ENCODE assay signal across 20 cellular contexts in the genomic region with DNA sequence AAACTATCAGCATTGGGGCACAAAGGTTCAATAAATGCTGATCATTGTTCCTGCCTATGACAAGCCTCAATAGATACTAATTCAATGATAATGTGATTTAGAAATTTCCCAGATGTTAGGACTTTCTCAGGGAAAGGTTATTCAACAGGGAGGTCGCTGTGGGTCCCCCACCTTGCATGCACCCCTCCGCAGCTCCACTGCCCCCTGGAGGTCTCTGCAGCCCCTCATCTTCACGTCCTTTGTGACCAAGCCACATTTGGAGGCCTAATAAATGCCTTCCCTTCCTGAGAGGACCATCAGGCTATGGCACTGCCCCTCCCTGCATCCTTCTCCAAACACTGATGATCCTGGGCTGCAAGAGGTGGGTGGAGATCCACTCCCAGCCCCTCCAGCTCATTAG. TPM values are rescaled to one million over a fixed set of nuclear protein-coding genes. Genes with fewer than 3 reads are reported as not detected.
"Had no signal": no experiment of that assay in that cellular context is flagged by ENCODE, and none has a peak within 500 bp of the region (broad histone marks: within the 10 kb centered on the region; RNA-seq: fewer than 3 reads in every experiment).

No MANE protein-coding gene starts in this region.

- ATAC-seq: activated T-cell treated with anti-CD3 and anti-CD28 coated beads, Interleukin-2, amount 50 U/mL, for 72 hours; right lobe of liver; stimulated activated effector memory CD8-positive, alpha-beta T cell treated with anti-CD3 and anti-CD28 coated beads, Interleukin-12 subunit alpha, Interleukin-12 subunit beta, amount 100 ng/mL, for 72 hours; upper lobe of right lung had no signal

- H3K9me3 ChIP-seq: thoracic aorta, upper lobe of right lung had no signal

- H3K4me3 ChIP-seq: dorsolateral prefrontal cortex, right lobe of liver, smooth muscle cell, thoracic aorta, upper lobe of right lung had no signal

- H3K27me3 ChIP-seq: dorsolateral prefrontal cortex, right lobe of liver, upper lobe of right lung had no signal

- H3K36me3 ChIP-seq: right lobe of liver, thoracic aorta, upper lobe of right lung had no signal

- H3K27ac ChIP-seq: dorsolateral prefrontal cortex, epithelial cell of prostate, right lobe of liver, thoracic aorta, upper lobe of right lung had no signal

- DNase-seq: activated CD4-positive, alpha-beta T cell treated with anti-CD3 and anti-CD28 coated beads, Interleukin-2, amount 50 U/mL, for 1 hour; activated CD4-positive, CD25-positive, alpha-beta regulatory T cell treated with anti-CD3 and anti-CD28 coated beads, Interleukin-2, amount 50 U/mL, for 72 hours; activated gamma-delta T cell; activated naive CD8-positive, alpha-beta T cell treated with anti-CD3 and anti-CD28 coated beads, Interleukin-2, amount 10 ng/mL, durations not matched to agents 7 days and 5 days; activated T-cell treated with anti-CD3 and anti-CD28 coated beads, Interleukin-2, amount 50 U/mL, for 72 hours; amygdala; central memory CD4-positive, alpha-beta T cell; dorsolateral prefrontal cortex; foreskin fibroblast; right lobe of liver; stimulated activated CD4-positive, alpha-beta T cell treated with anti-CD3 and anti-CD28 coated beads, Interleukin-4, amount 100 ng/mL, for 24 hours; upper lobe of right lung had no signal

RNA-seq across cellular contexts. Expression of gene NOX5, which starts 50.2 kb away (rescaled TPM):
- total RNA-seq: activated T-cell treated with anti-CD3 and anti-CD28 coated beads, Interleukin-2, amount 50 U/mL, for 72 hours; mononuclear cell; neural crest cell; osteocyte; pulmonary artery endothelial cell had no signal
